Comparison of ENCODE assay signal across 8 cellular contexts in genomic region chr7:22564511-22565045, GRCh38.
DNase-seq lines count a peak whose midpoint lies in the region; ATAC-seq, FAIRE-seq and TF ChIP-seq lines count a peak whose summit lies in the region.
"Had no signal": no experiment of that assay in that cellular context is flagged by ENCODE, and none has a peak within 500 bp of the region (broad histone marks: within the 10 kb centered on the region; RNA-seq: fewer than 3 reads in every experiment).

No MANE protein-coding gene starts in this region.

- no peak for TF ChIP-seq CTCF in esophagus squamous epithelium (IDR thresholded peaks at IDR 0.05)

- peaks cover 0 to 14% (median 0%) of the 10 kb centered on the region in 4 donors for H3K27me3 ChIP-seq in esophagus squamous epithelium

- no peak for TF ChIP-seq POLR2A in esophagus squamous epithelium (IDR thresholded peaks at IDR 0.05)

- H3K4me1 ChIP-seq in esophagus squamous epithelium: peaks cover 4 to 63% (median 27%) of the 10 kb centered on the region in 3 donors

- H3K9me3 ChIP-seq in esophagus squamous epithelium: no peaks in the 10 kb centered on the region

- no peaks in the 10 kb centered on the region for H3K36me3 ChIP-seq in esophagus squamous epithelium

- WGBS in esophagus squamous epithelium, 2 donors: 42 to 48% methylated on average over 5 to 6 of the region's 6 CpGs

- DNase-seq in GM03348 (ENCODE audit: low spot score): peak; percentile 77
- DNase-seq in RCC 7860 (ENCODE audit: low spot score): peak; percentile 98
- DNase-seq in posterior vena cava (ENCODE audit: low spot score): peak; percentile 87
- DNase-seq in esophagus squamous epithelium (lab: John Stamatoyannopoulos, UW): no peak
- DNase-seq in SKM-1 (lab: John Stamatoyannopoulos, UW; ENCODE audit: unreplicated experiment): no peak

- intact Hi-C loops in posterior vena cava (cut with DNase I): loop anchor here (5.0 kb wide), 2 partner anchors 163 to 488 kb away; partner anchors contain the start of gene IL6 (in 2 of the 2)
- intact Hi-C loops in esophagus squamous epithelium (cut with DNase I): loop anchor here (5.0 kb wide), 1 partner anchor 163 kb away; the partner anchor contains the start of gene IL6

- peak overlapping the region in 2 of 4 donors; percentile 11 to 14 for H3K27ac ChIP-seq in esophagus squamous epithelium

- ATAC-seq in esophagus mucosa: peak; percentile 10
- no peak for ATAC-seq in GM21529 (IDR thresholded peaks at IDR 0.05; ENCODE audit: unreplicated experiment)

- H3K4me3 ChIP-seq in esophagus squamous epithelium: no peak overlapping the region
- H3K4me3 ChIP-seq: coronary artery had no signal

- FAIRE-seq in RCC 7860 (lab: Jason Lieb, UNC): peak; percentile 96

Comparison
In these comparisons a context has a peak if more than half of its experiments do, and no peak if none do; other contexts are left out.
1. DNase-seq: peak in GM03348 (single experiment), RCC 7860 (single experiment) and posterior vena cava (single experiment); none in esophagus squamous epithelium (single experiment) and SKM-1 (single experiment).